In genomic region chr2:14220101-14220500, GRCh38 we compare ENCODE assay signal across 14 cellular contexts.
A peak's percentile ranks its signal among the peaks of the same experiment; 100 is the strongest.
DNase-seq lines count a peak whose midpoint lies in the region; ATAC-seq and TF ChIP-seq lines count a peak whose summit lies in the region.
"Had no signal": no experiment of that assay in that cellular context is flagged by ENCODE, and none has a peak within 500 bp of the region (broad histone marks: within the 10 kb centered on the region; RNA-seq: fewer than 3 reads in every experiment).

No MANE protein-coding gene starts in this region.

- H3F3A ChIP-seq in PC-3 (ENCODE audit: low read length, unreplicated experiment) = no peaks in the 10 kb centered on the region

- BruUV-seq in PC-3 (replicated peaks; lab: Mats Ljungman, UMichigan) (no TSS peak), mammary epithelial cell (replicated peaks; lab: Mats Ljungman, UMichigan) (no TSS peak)

- no peaks in the 10 kb centered on the region for H3K36me3 ChIP-seq in PC-3 (ENCODE audit: low read depth, low read length)
- no peaks in the 10 kb centered on the region for H3K36me3 ChIP-seq in mammary epithelial cell (ENCODE audit: insufficient read depth, low read length)

- TF ChIP-seq CTCF in PC-3 (conservative IDR thresholded peaks at IDR 0.05; ENCODE audit: low read depth, low read length) (no peak), mammary epithelial cell (conservative IDR thresholded peaks at IDR 0.05 in 1 of 2, IDR thresholded peaks at IDR 0.05 in 1 of 2; ENCODE audit: extremely low read depth in 1 of 2, insufficient read depth in 1 of 2, low read depth in 1 of 2, low read length in 2 of 2) (no peak)

- H3K9ac ChIP-seq in PC-3 (ENCODE audit: low read length) (no peak overlapping the region), mammary epithelial cell (ENCODE audit: insufficient read depth, low read length) (no peak overlapping the region)

- H3K4me2 ChIP-seq in PC-3 (ENCODE audit: low read length) (no peak overlapping the region), mammary epithelial cell (ENCODE audit: insufficient read depth, low read depth, low read length) (no peak overlapping the region)

- H3K4me1 ChIP-seq in PC-3 (ENCODE audit: insufficient read depth, low read length) (no peaks in the 10 kb centered on the region), mammary epithelial cell (ENCODE audit: insufficient read depth, low read length) (peaks cover 13% of the 10 kb centered on the region)

- H3K9me2 ChIP-seq in PC-3 (replicated peaks; ENCODE audit: low read length) = no peaks in the 10 kb centered on the region

- no peak overlapping the region for H3K27ac ChIP-seq in PC-3 (ENCODE audit: low read length)
- H3K27ac ChIP-seq in mammary epithelial cell (ENCODE audit: insufficient read depth, low read depth, low read length) = no peak overlapping the region

- dilution Hi-C loops in mammary epithelial cell (cut with HindIII; ENCODE audit: low sequenced_read_pairs) = no loop called here

- CTCF ChIA-PET in PC-3 (lab: Charles Lee) (no interaction called here), mammary epithelial cell (lab: Charles Lee; ENCODE audit: low non-redundant PET) (no interaction called here)

- H2AFZ ChIP-seq in PC-3 (ENCODE audit: low read length) (no peak overlapping the region), mammary epithelial cell (ENCODE audit: low read depth, low read length) (peak overlapping the region; percentile 66)

- H3K79me2 ChIP-seq in PC-3 (ENCODE audit: low read length) (no peaks in the 10 kb centered on the region), mammary epithelial cell (ENCODE audit: insufficient read depth, low read length) (no peaks in the 10 kb centered on the region)

- H3K27me3 ChIP-seq in PC-3 (ENCODE audit: low read length) (no peaks in the 10 kb centered on the region), mammary epithelial cell (ENCODE audit: insufficient read depth, low read length) (no peaks in the 10 kb centered on the region)

- H4K20me1 ChIP-seq in PC-3 (ENCODE audit: low read length) (no peaks in the 10 kb centered on the region), mammary epithelial cell (ENCODE audit: insufficient read depth, low read length) (no peaks in the 10 kb centered on the region)

- no peak for ATAC-seq in PC-3
- ATAC-seq in GM21390 (IDR thresholded peaks at IDR 0.05; ENCODE audit: unreplicated experiment) = no peak
- no peak for ATAC-seq in HG03442 (IDR thresholded peaks at IDR 0.05; ENCODE audit: unreplicated experiment)
- ATAC-seq in HG02623 (IDR thresholded peaks at IDR 0.05; ENCODE audit: unreplicated experiment) = no peak

- intact Hi-C loops in PC-3 (cut with micrococcal nuclease) = no loop called here
- intact Hi-C loops in mammary epithelial cell (cut with micrococcal nuclease) = no loop called here

- in situ Hi-C loops in mammary epithelial cell (cut with MboI; ENCODE audit: low sequenced_read_pairs in 2 of 2) = no loop called here

- 40% methylated on average over 1 of the region's 1 CpG for WGBS in mammary epithelial cell (ENCODE audit: low coverage, missing lambda C conversion rate)

- H3K4me3 ChIP-seq in PC-3 (ENCODE audit: low read length) = no peak overlapping the region
- H3K4me3 ChIP-seq in mammary epithelial cell (replicated peaks in 1 of 3; ENCODE audit: insufficient read depth in 1 of 3, low read depth in 2 of 3, low read length in 3 of 3) = no peak overlapping the region

- H3K9me3 ChIP-seq in PC-3 (ENCODE audit: low read length) = no peaks in the 10 kb centered on the region
- H3K9me3 ChIP-seq in mammary epithelial cell (replicated peaks; ENCODE audit: insufficient read depth, low read length) = no peaks in the 10 kb centered on the region

- peak; percentile 11 for DNase-seq in GM04504 (ENCODE audit: low read depth)
- peak; percentile 5 for DNase-seq in PC-3
- DNase-seq in mammary epithelial cell = no peak
- peak; percentile 37 for DNase-seq in iris pigment epithelial cell (ENCODE audit: low read depth)
- DNase-seq in GOT3 (lab: John Stamatoyannopoulos, UW) = no peak
- DNase-seq: CD4-positive, alpha-beta T cell; NCI-H1436; NCI-H2029; NCI-H2171 treated with DMSO at 0.1 percent for 48 hours; NCI-H446 treated with DMSO at 0.1 percent for 48 hours; SW 1271 had no signal

- POLR2A ChIA-PET in PC-3 (lab: Charles Lee; ENCODE audit: unreplicated experiment) = no interaction called here

Comparison
In these comparisons a context has a peak if more than half of its experiments do, and no peak if none do; other contexts are left out.
1. DNase-seq: peak in GM04504 (single experiment), PC-3 (single experiment) and iris pigment epithelial cell (single experiment); none in mammary epithelial cell (single experiment) and GOT3 (single experiment).